Comparison of ENCODE assay signal across 15 cellular contexts in genomic region chr1:1225913-1226312, GRCh38. TPM values are rescaled to one million over a fixed set of nuclear protein-coding genes. Genes with fewer than 3 reads are reported as not detected.
DNase-seq lines count a peak whose midpoint lies in the region; ATAC-seq and TF ChIP-seq lines count a peak whose summit lies in the region.
"Had no signal": no experiment of that assay in that cellular context is flagged by ENCODE, and none has a peak within 500 bp of the region (broad histone marks: within the 10 kb centered on the region; RNA-seq: fewer than 3 reads in every experiment).

No MANE protein-coding gene starts in this region.

- intact Hi-C loops in activated CD4-positive, alpha-beta T cell treated with anti-CD3 and anti-CD28 coated beads, Interleukin-2, amount 10 ng/mL, durations not matched to agents 24 days and 14 days (cut with micrococcal nuclease), result no loop called here
- intact Hi-C loops in CD4-positive, alpha-beta T cell (cut with DNase I, micrococcal nuclease), result no loop called here
- intact Hi-C loops in activated CD4-positive, alpha-beta memory T cell treated with anti-CD3 and anti-CD28 coated beads for 36 hours (cut with micrococcal nuclease), result no loop called here

- peaks cover 73% of the 10 kb centered on the region for H3K79me2 ChIP-seq in osteoblast (ENCODE audit: insufficient read depth, low read length)

- POLR2A ChIA-PET in CD4-positive, alpha-beta T cell (lab: Charles Lee), result no interaction called here
- POLR2A ChIA-PET in activated CD4-positive, alpha-beta memory T cell treated with anti-CD3 and anti-CD28 coated beads for 36 hours (lab: Charles Lee), result interaction anchor here (1.3 kb wide), 1 partner anchor 10 kb away, joined by 3 read pairs; no protein-coding TSS in a partner anchor

- TF ChIP-seq CTCF in CD4-positive, alpha-beta T cell (IDR thresholded peaks at IDR 0.05), result no peak
- TF ChIP-seq CTCF in endothelial cell (IDR thresholded peaks at IDR 0.05; ENCODE audit: unreplicated experiment), result no peak
- TF ChIP-seq CTCF in WERI-Rb-1 (IDR thresholded peaks at IDR 0.05; ENCODE audit: low read depth, low read length), result no peak
- no peak for TF ChIP-seq CTCF in osteoblast (IDR thresholded peaks at IDR 0.05; ENCODE audit: extremely low read depth, low read depth, low read length)

- H4K20me1 ChIP-seq in osteoblast (ENCODE audit: insufficient read depth, low read length), result peaks cover 57% of the 10 kb centered on the region

- no peaks in the 10 kb centered on the region for H3K9me3 ChIP-seq in CD4-positive, alpha-beta T cell (ENCODE audit: control insufficient read depth, low read length)
- H3K9me3 ChIP-seq in WERI-Rb-1 (ENCODE audit: severe bottlenecking) (no peaks in the 10 kb centered on the region), osteoblast (ENCODE audit: low read depth, low read length) (no peaks in the 10 kb centered on the region)
- H3K9me3 ChIP-seq: BLaER1 had no signal

- peaks cover 55% of the 10 kb centered on the region for H3K36me3 Mint-ChIP-seq in activated CD4-positive, alpha-beta T cell treated with anti-CD3 and anti-CD28 coated beads, Interleukin-2, amount 10 ng/mL, durations not matched to agents 24 days and 14 days (ENCODE audit: low read depth)
- H3K36me3 Mint-ChIP-seq in CD4-positive, alpha-beta T cell (ENCODE audit: low read depth), result peaks cover 72% of the 10 kb centered on the region
- H3K36me3 Mint-ChIP-seq in activated CD4-positive, alpha-beta memory T cell treated with anti-CD3 and anti-CD28 coated beads for 36 hours, result peaks cover 52% of the 10 kb centered on the region
- H3K36me3 Mint-ChIP-seq in endothelial cell (ENCODE audit: low read depth, unreplicated experiment), result peaks cover 27% of the 10 kb centered on the region

- no peak for DNase-seq in activated CD4-positive, alpha-beta T cell treated with anti-CD3 and anti-CD28 coated beads, Interleukin-2, amount 10 ng/mL, durations not matched to agents 24 days and 14 days
- no peak for DNase-seq in activated CD4-positive, alpha-beta T cell treated with anti-CD3 and anti-CD28 coated beads for 1 hour
- no peak for DNase-seq in CD4-positive, alpha-beta T cell
- no peak for DNase-seq in activated CD4-positive, alpha-beta memory T cell treated with anti-CD3 and anti-CD28 coated beads for 36 hours
- no peak for DNase-seq in endothelial cell (ENCODE audit: low spot score)
- DNase-seq in WERI-Rb-1, result no peak
- no peak for DNase-seq in osteoblast (ENCODE audit: insufficient read length, low spot score, missing footprints)
- DNase-seq: KG1, NCI-H1092 treated with DMSO at 0.1 percent for 48 hours, NCI-H1694 treated with DMSO at 0.1 percent for 48 hours, PC-9 had no signal

- H3K4me2 ChIP-seq in osteoblast (ENCODE audit: insufficient read depth, low read length), result no peak overlapping the region
- H3K4me2 ChIP-seq: BLaER1, PC-9 had no signal

- H3K4me1 ChIP-seq in osteoblast (ENCODE audit: insufficient read depth, low read length), result peaks cover 10% of the 10 kb centered on the region

- no peaks in the 10 kb centered on the region for H3K27me3 Mint-ChIP-seq in activated CD4-positive, alpha-beta T cell treated with anti-CD3 and anti-CD28 coated beads, Interleukin-2, amount 10 ng/mL, durations not matched to agents 24 days and 14 days
- H3K27me3 Mint-ChIP-seq in CD4-positive, alpha-beta T cell, result no peaks in the 10 kb centered on the region
- no peaks in the 10 kb centered on the region for H3K27me3 Mint-ChIP-seq in activated CD4-positive, alpha-beta memory T cell treated with anti-CD3 and anti-CD28 coated beads for 36 hours
- H3K27me3 Mint-ChIP-seq in endothelial cell (ENCODE audit: unreplicated experiment), result peaks cover 9% of the 10 kb centered on the region

- H3K36me3 ChIP-seq in WERI-Rb-1 (peaks cover 50% of the 10 kb centered on the region), osteoblast (ENCODE audit: insufficient read depth, low read length) (peaks cover 28% of the 10 kb centered on the region)

- CTCF ChIA-PET in CD4-positive, alpha-beta T cell (lab: Charles Lee), result no interaction called here
- CTCF ChIA-PET in activated CD4-positive, alpha-beta memory T cell treated with anti-CD3 and anti-CD28 coated beads for 36 hours (lab: Charles Lee), result interaction anchor here (2.4 kb wide), 1 partner anchor 104 kb away, joined by 8 read pairs; no protein-coding TSS in a partner anchor

- peak overlapping the region; percentile 53 for H3K27ac Mint-ChIP-seq in activated CD4-positive, alpha-beta T cell treated with anti-CD3 and anti-CD28 coated beads, Interleukin-2, amount 10 ng/mL, durations not matched to agents 24 days and 14 days
- H3K27ac Mint-ChIP-seq in CD4-positive, alpha-beta T cell, result no peak overlapping the region
- peak overlapping the region; percentile 0 for H3K27ac Mint-ChIP-seq in activated CD4-positive, alpha-beta memory T cell treated with anti-CD3 and anti-CD28 coated beads for 36 hours
- H3K27ac Mint-ChIP-seq in endothelial cell (ENCODE audit: unreplicated experiment), result peak overlapping the region; percentile 49

- ATAC-seq in CD4-positive, alpha-beta T cell (ENCODE audit: poor library complexity), result no peak
- ATAC-seq in GM18517 (IDR thresholded peaks at IDR 0.05; ENCODE audit: unreplicated experiment), result no peak

- H3K4me3 Mint-ChIP-seq in activated CD4-positive, alpha-beta T cell treated with anti-CD3 and anti-CD28 coated beads, Interleukin-2, amount 10 ng/mL, durations not matched to agents 24 days and 14 days, result no peak overlapping the region
- peak overlapping the region; percentile 58 for H3K4me3 Mint-ChIP-seq in CD4-positive, alpha-beta T cell
- H3K4me3 Mint-ChIP-seq in activated CD4-positive, alpha-beta memory T cell treated with anti-CD3 and anti-CD28 coated beads for 36 hours, result no peak overlapping the region
- H3K4me3 Mint-ChIP-seq in endothelial cell (ENCODE audit: unreplicated experiment), result peak overlapping the region; percentile 29

- no peak overlapping the region for H3K27ac ChIP-seq in CD4-positive, alpha-beta T cell (ENCODE audit: low read depth, low read length)
- H3K27ac ChIP-seq in WERI-Rb-1, result no peak overlapping the region
- no peak overlapping the region for H3K27ac ChIP-seq in osteoblast (ENCODE audit: low read depth, low read length)
- H3K27ac ChIP-seq: 22Rv1, BLaER1, PC-9 had no signal

- H3K27me3 ChIP-seq in CD4-positive, alpha-beta T cell (ENCODE audit: control insufficient read depth, insufficient read depth, low read length), result no peaks in the 10 kb centered on the region
- H3K27me3 ChIP-seq in WERI-Rb-1 (ENCODE audit: insufficient read depth, low read depth, severe bottlenecking) (no peaks in the 10 kb centered on the region), osteoblast (ENCODE audit: insufficient read depth, low read length) (no peaks in the 10 kb centered on the region)
- H3K27me3 ChIP-seq: BLaER1 had no signal

- H2AFZ ChIP-seq in osteoblast (ENCODE audit: low read length), result no peak overlapping the region
- H2AFZ ChIP-seq: PC-9 had no signal

- H3K4me3 ChIP-seq in WERI-Rb-1 (ENCODE audit: low read depth, low read length) (no peak overlapping the region), osteoblast (ENCODE audit: insufficient read depth, low read length) (no peak overlapping the region)
- H3K4me3 ChIP-seq: BLaER1, PC-9 had no signal

- no peaks in the 10 kb centered on the region for H3K9me3 Mint-ChIP-seq in activated CD4-positive, alpha-beta T cell treated with anti-CD3 and anti-CD28 coated beads, Interleukin-2, amount 10 ng/mL, durations not matched to agents 24 days and 14 days
- H3K9me3 Mint-ChIP-seq in CD4-positive, alpha-beta T cell, result no peaks in the 10 kb centered on the region
- H3K9me3 Mint-ChIP-seq in activated CD4-positive, alpha-beta memory T cell treated with anti-CD3 and anti-CD28 coated beads for 36 hours, result no peaks in the 10 kb centered on the region
- H3K9me3 Mint-ChIP-seq in endothelial cell (ENCODE audit: unreplicated experiment), result no peaks in the 10 kb centered on the region

- peaks cover 22% of the 10 kb centered on the region for H3K4me1 Mint-ChIP-seq in activated CD4-positive, alpha-beta T cell treated with anti-CD3 and anti-CD28 coated beads, Interleukin-2, amount 10 ng/mL, durations not matched to agents 24 days and 14 days
- H3K4me1 Mint-ChIP-seq in CD4-positive, alpha-beta T cell (ENCODE audit: low read depth), result peaks cover 18% of the 10 kb centered on the region
- H3K4me1 Mint-ChIP-seq in activated CD4-positive, alpha-beta memory T cell treated with anti-CD3 and anti-CD28 coated beads for 36 hours (ENCODE audit: low read depth), result peaks cover 34% of the 10 kb centered on the region
- peaks cover 16% of the 10 kb centered on the region for H3K4me1 Mint-ChIP-seq in endothelial cell (ENCODE audit: unreplicated experiment)

RNA-seq across cellular contexts. Expression of gene SDF4, which starts 5.9 kb away (rescaled TPM):
- total RNA-seq in activated CD4-positive, alpha-beta T cell treated with anti-CD3 and anti-CD28 coated beads, Interleukin-2, amount 10 ng/mL, durations not matched to agents 24 days and 14 days, result 175 and 194 TPM in 2 replicates
- 10 to 100 TPM; 66.3 to 71.0 TPM for total RNA-seq in CD4-positive, alpha-beta T cell
- 100 to 1,000 TPM; 302 to 305 TPM for total RNA-seq in activated CD4-positive, alpha-beta memory T cell treated with anti-CD3 and anti-CD28 coated beads for 36 hours
- total RNA-seq in endothelial cell (ENCODE audit: unreplicated experiment), result 130 TPM
- total RNA-seq in osteoblast, result 136 and 151 TPM in 2 replicates

RNA-seq across cellular contexts. Expression of gene B3GALT6, which starts 6.1 kb away (rescaled TPM):
- total RNA-seq in activated CD4-positive, alpha-beta T cell treated with anti-CD3 and anti-CD28 coated beads, Interleukin-2, amount 10 ng/mL, durations not matched to agents 24 days and 14 days, result 42.5 and 43.2 TPM in 2 replicates
- total RNA-seq in CD4-positive, alpha-beta T cell, result 1 to 10 TPM; 4.9 to 5.1 TPM
- total RNA-seq in activated CD4-positive, alpha-beta memory T cell treated with anti-CD3 and anti-CD28 coated beads for 36 hours, result 10 to 100 TPM; 14.6 to 15.5 TPM
- total RNA-seq in endothelial cell (ENCODE audit: unreplicated experiment) (43.2 TPM), osteoblast (26.5 and 29.7 TPM in 2 replicates)

RNA-seq across cellular contexts. Expression of gene TNFRSF4, which starts 12.0 kb away (rescaled TPM):
- total RNA-seq in activated CD4-positive, alpha-beta T cell treated with anti-CD3 and anti-CD28 coated beads, Interleukin-2, amount 10 ng/mL, durations not matched to agents 24 days and 14 days, result 692 and 702 TPM in 2 replicates
- 10 to 100 TPM; 27.6 to 28.6 TPM for total RNA-seq in CD4-positive, alpha-beta T cell
- 1,000 to 10,000 TPM; 1,003 to 1,005 TPM for total RNA-seq in activated CD4-positive, alpha-beta memory T cell treated with anti-CD3 and anti-CD28 coated beads for 36 hours
- total RNA-seq in endothelial cell (ENCODE audit: unreplicated experiment) (0.80 TPM), osteoblast (under 0.01 TPM in 1 of 2 replicates, not detected in the other)
- total RNA-seq: MCF 10A had no signal

RNA-seq across cellular contexts. Expression of gene TNFRSF18, which starts 19.5 kb away (rescaled TPM):
- 250 and 254 TPM in 2 replicates for total RNA-seq in activated CD4-positive, alpha-beta T cell treated with anti-CD3 and anti-CD28 coated beads, Interleukin-2, amount 10 ng/mL, durations not matched to agents 24 days and 14 days
- total RNA-seq in CD4-positive, alpha-beta T cell, result 10 to 100 TPM; 14.8 to 17.8 TPM
- 100 to 1,000 TPM; 375 to 387 TPM for total RNA-seq in activated CD4-positive, alpha-beta memory T cell treated with anti-CD3 and anti-CD28 coated beads for 36 hours
- total RNA-seq in endothelial cell (ENCODE audit: unreplicated experiment) (not detected), osteoblast (0.29 TPM in 1 of 2 replicates, not detected in the other)
- total RNA-seq: MCF 10A had no signal

RNA-seq across cellular contexts. Expression of gene C1QTNF12, which starts 20.6 kb away (rescaled TPM):
- 1.3 and 2.8 TPM in 2 replicates for total RNA-seq in activated CD4-positive, alpha-beta T cell treated with anti-CD3 and anti-CD28 coated beads, Interleukin-2, amount 10 ng/mL, durations not matched to agents 24 days and 14 days
- 1 to 10 TPM; 3.4 to 4.8 TPM for total RNA-seq in CD4-positive, alpha-beta T cell
- 1 to 10 TPM; 3.8 to 4.2 TPM for total RNA-seq in activated CD4-positive, alpha-beta memory T cell treated with anti-CD3 and anti-CD28 coated beads for 36 hours
- total RNA-seq in endothelial cell (ENCODE audit: unreplicated experiment) (0.69 TPM), osteoblast (0.36 and 0.59 TPM in 2 replicates)

Comparison
In these comparisons a context has a peak if more than half of its experiments do, and no peak if none do; other contexts are left out.
1. H3K4me3 Mint-ChIP-seq: peak in CD4-positive, alpha-beta T cell (single experiment) and endothelial cell (single experiment); none in activated CD4-positive, alpha-beta T cell treated with anti-CD3 and anti-CD28 coated beads, Interleukin-2, amount 10 ng/mL, durations not matched to agents 24 days and 14 days (single experiment) and activated CD4-positive, alpha-beta memory T cell treated with anti-CD3 and anti-CD28 coated beads for 36 hours (single experiment).
2. RNA of gene TNFRSF4, which starts 12.0 kb away (total RNA-seq): 1,003 to 1,005 TPM in activated CD4-positive, alpha-beta memory T cell treated with anti-CD3 and anti-CD28 coated beads for 36 hours and 692 to 702 TPM in activated CD4-positive, alpha-beta T cell treated with anti-CD3 and anti-CD28 coated beads, Interleukin-2, amount 10 ng/mL, durations not matched to agents 24 days and 14 days; 27.6 to 28.6 TPM in CD4-positive, alpha-beta T cell, 0.80 TPM in endothelial cell (single experiment) and under 0.01 TPM in osteoblast; every median in the first group is over 10 times any median in the second.